In genomic region chr3:50137567-50137966, GRCh38 we compare ENCODE assay signal across 16 cellular contexts. TPM values are rescaled to one million over a fixed set of nuclear protein-coding genes. Genes with fewer than 3 reads are reported as not detected.
"Had no signal": no experiment of that assay in that cellular context is flagged by ENCODE, and none has a peak within 500 bp of the region (broad histone marks: within the 10 kb centered on the region; RNA-seq: fewer than 3 reads in every experiment).

No MANE protein-coding gene starts in this region.

- H3K4me3 Mint-ChIP-seq: activated T-cell treated with anti-CD3 and anti-CD28 coated beads, Interleukin-2, amount 50 U/mL, for 72 hours; neural crest cell; T-helper 1 cell treated with Interleukin-12 subunit alpha and Interleukin-12 subunit beta and Interleukin-4 antibody, amounts not matched to agents 30 μg/mL and 1 μg/mL, for 36 hours had no signal

- H3K36me3 ChIP-seq: heart left ventricle, left lung, pancreas, tibial nerve had no signal

- DNase-seq: activated CD4-positive, alpha-beta T cell treated with anti-CD3 and anti-CD28 coated beads, Interleukin-2, amount 50 U/mL, for 4 hours; activated CD4-positive, CD25-positive, alpha-beta regulatory T cell treated with anti-CD3 and anti-CD28 coated beads, Interleukin-2, amount 50 U/mL, for 72 hours; activated naive CD4-positive, alpha-beta T cell; activated T-cell treated with anti-CD3 and anti-CD28 coated beads, Interleukin-2, amount 50 U/mL, for 72 hours; caudate nucleus; effector CD4-positive, alpha-beta T cell; foreskin melanocyte; heart left ventricle; islet precursor cell; left lung; pancreas had no signal

- H3K9me3 Mint-ChIP-seq: activated T-cell treated with anti-CD3 and anti-CD28 coated beads, Interleukin-2, amount 50 U/mL, for 72 hours; neural crest cell; T-helper 1 cell treated with Interleukin-12 subunit alpha and Interleukin-12 subunit beta and Interleukin-4 antibody, amounts not matched to agents 30 μg/mL and 1 μg/mL, for 36 hours had no signal

- H3K4me3 ChIP-seq: coronary artery, heart left ventricle, left lung, pancreas, skin epidermis, tibial nerve had no signal

- H3K9me3 ChIP-seq: heart left ventricle, left lung, pancreas, tibial nerve had no signal

- H3K4me1 ChIP-seq: pancreas had no signal

- H3K27me3 ChIP-seq: heart left ventricle, left lung, pancreas, tibial nerve had no signal

- H3K27ac Mint-ChIP-seq: activated T-cell treated with anti-CD3 and anti-CD28 coated beads, Interleukin-2, amount 50 U/mL, for 72 hours; T-helper 1 cell treated with Interleukin-12 subunit alpha and Interleukin-12 subunit beta and Interleukin-4 antibody, amounts not matched to agents 30 μg/mL and 1 μg/mL, for 36 hours had no signal

- H3K27ac ChIP-seq: coronary artery, heart left ventricle, left lung, pancreas, skin epidermis, tibial nerve had no signal

- ATAC-seq: activated T-cell treated with anti-CD3 and anti-CD28 coated beads, Interleukin-2, amount 50 U/mL, for 72 hours; left lung had no signal

RNA-seq across cellular contexts. Expression of gene GNAT1, which starts 53.8 kb away (rescaled TPM):
- total RNA-seq: activated T-cell treated with anti-CD3 and anti-CD28 coated beads, Interleukin-2, amount 50 U/mL, for 72 hours; left lung; neural crest cell; pancreas; tibial nerve had no signal
- polyA plus RNA-seq: heart left ventricle, pancreas had no signal
